23 cellular contexts compared by ENCODE assay signal in genomic region chr22:44353063-44353440, GRCh38. TPM values are rescaled to one million over a fixed set of nuclear protein-coding genes. Genes with fewer than 3 reads are reported as not detected.
"Had no signal": no experiment of that assay in that cellular context is flagged by ENCODE, and none has a peak within 500 bp of the region (broad histone marks: within the 10 kb centered on the region; RNA-seq: fewer than 3 reads in every experiment).

No MANE protein-coding gene starts in this region.

- DNase-seq: activated CD4-positive, alpha-beta memory T cell treated with anti-CD3 and anti-CD28 coated beads for 36 hours; activated CD4-positive, alpha-beta T cell treated with anti-CD3 and anti-CD28 coated beads, Interleukin-2, amount 10 ng/mL, durations not matched to agents 24 days and 14 days; activated CD8-positive, alpha-beta memory T cell treated with anti-CD3 and anti-CD28 coated beads, Interleukin-2, amount 50 U/mL, for 4 hours; activated gamma-delta T cell; activated naive CD8-positive, alpha-beta T cell treated with anti-CD3 and anti-CD28 coated beads, Interleukin-2, amount 10 ng/mL, durations not matched to agents 7 days and 5 days; activated T-cell treated with anti-CD3 and anti-CD28 coated beads, Interleukin-2, amount 50 U/mL, for 1 hour; central memory CD4-positive, alpha-beta T cell; dermis blood vessel endothelial cell; effector CD4-positive, alpha-beta T cell; esophagus squamous epithelium; foreskin melanocyte; midbrain; naive thymus-derived CD8-positive, alpha-beta T cell; occipital lobe; stimulated activated CD4-positive, alpha-beta T cell treated with anti-CD3 and anti-CD28 coated beads, Interleukin-2, amount 100 ng/mL, for 48 hours; stimulated activated naive CD4-positive, alpha-beta T cell treated with Interleukin-2 at 50 U/mL for 16 hours; T-helper 17 cell; T1000; testis; transverse colon; WERI-Rb-1 had no signal

- H3K27ac ChIP-seq: esophagus squamous epithelium, testis, transverse colon, WERI-Rb-1 had no signal

- H3K9me3 ChIP-seq: esophagus squamous epithelium, testis, transverse colon had no signal

- H3K36me3 ChIP-seq: esophagus squamous epithelium, transverse colon, WERI-Rb-1 had no signal

- ATAC-seq: activated CD4-positive, CD25-positive, alpha-beta regulatory T cell treated with anti-CD3 and anti-CD28 coated beads, Interleukin-2, amount 50 U/mL, for 24 hours; naive thymus-derived CD8-positive, alpha-beta T cell; T-helper 17 cell had no signal

- H3K4me3 ChIP-seq: esophagus squamous epithelium, testis, transverse colon had no signal

- H3K27me3 ChIP-seq: testis had no signal

RNA-seq across cellular contexts. Expression of gene SHISAL1, which starts 40.3 kb away (rescaled TPM):
- total RNA-seq: activated CD4-positive, alpha-beta memory T cell treated with anti-CD3 and anti-CD28 coated beads for 36 hours; activated CD4-positive, alpha-beta T cell treated with anti-CD3 and anti-CD28 coated beads, Interleukin-2, amount 10 ng/mL, durations not matched to agents 24 days and 14 days; activated CD8-positive, alpha-beta memory T cell treated with anti-CD3 and anti-CD28 coated beads for 36 hours; activated naive CD8-positive, alpha-beta T cell treated with anti-CD3 and anti-CD28 coated beads, Interleukin-2, amount 10 ng/mL, durations not matched to agents 7 days and 5 days; dermis blood vessel endothelial cell; naive thymus-derived CD8-positive, alpha-beta T cell; T-helper 17 cell had no signal
- polyA plus RNA-seq: naive thymus-derived CD8-positive, alpha-beta T cell had no signal
